Comparison of ENCODE assay signal across 14 cellular contexts in genomic region chr20:4067600-4068261, GRCh38. TPM values are rescaled to one million over a fixed set of nuclear protein-coding genes. Genes with fewer than 3 reads are reported as not detected.
DNase-seq lines count a peak whose midpoint lies in the region; ATAC-seq, FAIRE-seq and TF ChIP-seq lines count a peak whose summit lies in the region.
"Had no signal": no experiment of that assay in that cellular context is flagged by ENCODE, and none has a peak within 500 bp of the region (broad histone marks: within the 10 kb centered on the region; RNA-seq: fewer than 3 reads in every experiment).

No MANE protein-coding gene starts in this region.

- DNase-seq in EL (peak; percentile 91), NB4 (ENCODE audit: low read depth) (peak; percentile 91), bronchial epithelial cell (ENCODE audit: low read depth) (peak; percentile 75), amygdala (lab: John Stamatoyannopoulos, UW) (no peak), NCI-H128 (lab: John Stamatoyannopoulos, UW; ENCODE audit: unreplicated experiment) (no peak), stomach (no peak)
- no peak for DNase-seq in naive thymus-derived CD4-positive, alpha-beta T cell
- DNase-seq in activated T-helper 1 cell treated with anti-CD3 and anti-CD28 coated beads, Interleukin-12 subunit alpha, Interleukin-12 subunit beta, Interleukin-2, Interleukin-4 antibody, amounts not matched to agents 30 ng/mL and 10 ng/mL and 1 ng/mL, durations not matched to agents 14 hours and 24 hours and 36 hours (ENCODE audit: low spot score): no peak
- DNase-seq: activated T-cell treated with anti-CD3 and anti-CD28 coated beads, Interleukin-2, amount 50 U/mL, for 1 hour; DMS79 treated with DMSO at 0.1 percent for 48 hours; H7; immature natural killer cell; NCI-H345 had no signal

- TF ChIP-seq CTCF in NB4 (IDR thresholded peaks at IDR 0.05; ENCODE audit: low read depth, low read length): no peak
- TF ChIP-seq CTCF in bronchial epithelial cell (IDR thresholded peaks at IDR 0.05; ENCODE audit: insufficient read depth, low read length, severe bottlenecking): no peak
- TF ChIP-seq CTCF in stomach (IDR thresholded peaks at IDR 0.05): no peak

- TF ChIP-seq POLR2A in NB4 (IDR thresholded peaks at IDR 0.05; ENCODE audit: extremely low read depth, insufficient read length): no peak
- TF ChIP-seq POLR2A in stomach (IDR thresholded peaks at IDR 0.05): no peak

- peak; percentile 68 for ATAC-seq in naive thymus-derived CD4-positive, alpha-beta T cell

- peaks cover 0 to 2% (median 0%) of the 10 kb centered on the region in 5 donors for H3K36me3 Mint-ChIP-seq in naive thymus-derived CD4-positive, alpha-beta T cell
- no peaks in the 10 kb centered on the region for H3K36me3 Mint-ChIP-seq in activated T-helper 1 cell treated with anti-CD3 and anti-CD28 coated beads, Interleukin-12 subunit alpha, Interleukin-12 subunit beta, Interleukin-2, Interleukin-4 antibody, amounts not matched to agents 30 ng/mL and 10 ng/mL and 1 ng/mL, durations not matched to agents 14 hours and 24 hours and 36 hours (ENCODE audit: low read depth)
- H3K36me3 Mint-ChIP-seq: immature natural killer cell had no signal

- no peaks in the 10 kb centered on the region for H3K27me3 ChIP-seq in bronchial epithelial cell (ENCODE audit: control insufficient read depth, insufficient read depth, low read length)
- H3K27me3 ChIP-seq in naive thymus-derived CD4-positive, alpha-beta T cell (ENCODE audit: control insufficient read depth in 2 of 2, insufficient read depth in 2 of 2, low read length in 2 of 2): no peaks in the 10 kb centered on the region
- no peaks in the 10 kb centered on the region for H3K27me3 ChIP-seq in stomach

- H3K27ac Mint-ChIP-seq in naive thymus-derived CD4-positive, alpha-beta T cell: no peak overlapping the region
- H3K27ac Mint-ChIP-seq in activated T-helper 1 cell treated with anti-CD3 and anti-CD28 coated beads, Interleukin-12 subunit alpha, Interleukin-12 subunit beta, Interleukin-2, Interleukin-4 antibody, amounts not matched to agents 30 ng/mL and 10 ng/mL and 1 ng/mL, durations not matched to agents 14 hours and 24 hours and 36 hours: no peak overlapping the region
- H3K27ac Mint-ChIP-seq: immature natural killer cell; T-helper 1 cell treated with Interleukin-12 subunit alpha and Interleukin-12 subunit beta and Interleukin-4 antibody, amounts not matched to agents 30 μg/mL and 1 μg/mL, for 36 hours had no signal

- 73 to 92% (median 91%) methylated on average over 8 of the region's 8 CpGs for WGBS in stomach, 5 donors

- H3K27me3 Mint-ChIP-seq in naive thymus-derived CD4-positive, alpha-beta T cell: no peaks in the 10 kb centered on the region
- H3K27me3 Mint-ChIP-seq in activated T-helper 1 cell treated with anti-CD3 and anti-CD28 coated beads, Interleukin-12 subunit alpha, Interleukin-12 subunit beta, Interleukin-2, Interleukin-4 antibody, amounts not matched to agents 30 ng/mL and 10 ng/mL and 1 ng/mL, durations not matched to agents 14 hours and 24 hours and 36 hours (ENCODE audit: insufficient read depth): no peaks in the 10 kb centered on the region

- H3K9me3 ChIP-seq in naive thymus-derived CD4-positive, alpha-beta T cell (ENCODE audit: control insufficient read depth in 2 of 3, low read length in 3 of 3): no peaks in the 10 kb centered on the region
- H3K9me3 ChIP-seq in stomach: no peaks in the 10 kb centered on the region

- no peak overlapping the region for H3K4me3 Mint-ChIP-seq in naive thymus-derived CD4-positive, alpha-beta T cell
- H3K4me3 Mint-ChIP-seq in activated T-helper 1 cell treated with anti-CD3 and anti-CD28 coated beads, Interleukin-12 subunit alpha, Interleukin-12 subunit beta, Interleukin-2, Interleukin-4 antibody, amounts not matched to agents 30 ng/mL and 10 ng/mL and 1 ng/mL, durations not matched to agents 14 hours and 24 hours and 36 hours: no peak overlapping the region
- H3K4me3 Mint-ChIP-seq: immature natural killer cell; T-helper 1 cell treated with Interleukin-12 subunit alpha and Interleukin-12 subunit beta and Interleukin-4 antibody, amounts not matched to agents 30 μg/mL and 1 μg/mL, for 36 hours had no signal

- no peak for TF ChIP-seq EP300 in stomach (IDR thresholded peaks at IDR 0.05)

- H3K4me1 Mint-ChIP-seq in naive thymus-derived CD4-positive, alpha-beta T cell: peaks cover 5 to 41% (median 18%) of the 10 kb centered on the region in 7 donors
- peaks cover 38% of the 10 kb centered on the region for H3K4me1 Mint-ChIP-seq in activated T-helper 1 cell treated with anti-CD3 and anti-CD28 coated beads, Interleukin-12 subunit alpha, Interleukin-12 subunit beta, Interleukin-2, Interleukin-4 antibody, amounts not matched to agents 30 ng/mL and 10 ng/mL and 1 ng/mL, durations not matched to agents 14 hours and 24 hours and 36 hours (ENCODE audit: low read depth)
- H3K4me1 Mint-ChIP-seq: immature natural killer cell had no signal

- intact Hi-C loops in naive thymus-derived CD4-positive, alpha-beta T cell (cut with micrococcal nuclease): no loop called here
- intact Hi-C loops in activated T-helper 1 cell treated with anti-CD3 and anti-CD28 coated beads, Interleukin-12 subunit alpha, Interleukin-12 subunit beta, Interleukin-2, Interleukin-4 antibody, amounts not matched to agents 30 ng/mL and 10 ng/mL and 1 ng/mL, durations not matched to agents 14 hours and 24 hours and 36 hours (cut with micrococcal nuclease): no loop called here
- intact Hi-C loops in stomach (cut with DNase I; ENCODE audit: low total_unique reads): no loop called here

- H3K9me3 Mint-ChIP-seq in naive thymus-derived CD4-positive, alpha-beta T cell: peaks cover 0 to 2% (median 0%) of the 10 kb centered on the region in 11 donors
- peaks cover 4% of the 10 kb centered on the region for H3K9me3 Mint-ChIP-seq in activated T-helper 1 cell treated with anti-CD3 and anti-CD28 coated beads, Interleukin-12 subunit alpha, Interleukin-12 subunit beta, Interleukin-2, Interleukin-4 antibody, amounts not matched to agents 30 ng/mL and 10 ng/mL and 1 ng/mL, durations not matched to agents 14 hours and 24 hours and 36 hours
- H3K9me3 Mint-ChIP-seq: immature natural killer cell had no signal

- H3K4me3 ChIP-seq in NB4 (ENCODE audit: low read depth, low read length) (no peak overlapping the region), bronchial epithelial cell (ENCODE audit: low read depth, low read length) (no peak overlapping the region), stomach (no peak overlapping the region)
- H3K4me3 ChIP-seq in naive thymus-derived CD4-positive, alpha-beta T cell (ENCODE audit: low read length): no peak overlapping the region

- POLR2A ChIA-PET in naive thymus-derived CD4-positive, alpha-beta T cell (lab: Charles Lee): no interaction called here

- H3K36me3 ChIP-seq in bronchial epithelial cell (ENCODE audit: control insufficient read depth, insufficient read depth, low read length) (no peaks in the 10 kb centered on the region), stomach (no peaks in the 10 kb centered on the region)
- H3K36me3 ChIP-seq in naive thymus-derived CD4-positive, alpha-beta T cell (ENCODE audit: control insufficient read depth in 2 of 3, insufficient read depth in 3 of 3, low read length in 3 of 3): no peaks in the 10 kb centered on the region

- no peak for FAIRE-seq in bronchial epithelial cell (lab: Jason Lieb, UNC)

- no peaks in the 10 kb centered on the region for H3K4me1 ChIP-seq in naive thymus-derived CD4-positive, alpha-beta T cell (ENCODE audit: control insufficient read depth in 2 of 2, insufficient read depth in 2 of 2, low read length in 2 of 2)
- peaks cover 13 to 78% (median 32%) of the 10 kb centered on the region in 4 donors for H3K4me1 ChIP-seq in stomach

- H3K27ac ChIP-seq in naive thymus-derived CD4-positive, alpha-beta T cell (ENCODE audit: low read depth, low read length): no peak overlapping the region
- H3K27ac ChIP-seq in stomach: peak overlapping the region in 1 of 5 donors; percentile 88

- CTCF ChIA-PET in naive thymus-derived CD4-positive, alpha-beta T cell (lab: Charles Lee): no interaction called here

RNA-seq across cellular contexts. Expression of gene RNF24, which starts 52.4 kb away (rescaled TPM):
- total RNA-seq in bronchial epithelial cell (1.3 and 2.3 TPM in 2 replicates), stomach (10 to 100 TPM in 2 of 5 donors, 1 to 10 TPM in 3; 1.3 to 12.2 (median 7.2) TPM)
- 10 to 100 TPM in 4 of 5 experiments, 1 to 10 TPM in 1; 6.8 to 22.5 (median 19.4) TPM for total RNA-seq in naive thymus-derived CD4-positive, alpha-beta T cell
- 10 to 100 TPM in 1 of 2 donors, 1 to 10 TPM in 1; 9.1 to 12.2 TPM for polyA plus RNA-seq in naive thymus-derived CD4-positive, alpha-beta T cell
- 14.7 and 14.8 TPM in 2 replicates for total RNA-seq in activated T-helper 1 cell treated with anti-CD3 and anti-CD28 coated beads, Interleukin-12 subunit alpha, Interleukin-12 subunit beta, Interleukin-2, Interleukin-4 antibody, amounts not matched to agents 30 ng/mL and 10 ng/mL and 1 ng/mL, durations not matched to agents 14 hours and 24 hours and 36 hours
- polyA plus RNA-seq in stomach: 1 to 10 TPM; 2.2 to 3.7 (median 2.3) TPM

Comparison
In these comparisons a context has a peak if more than half of its experiments do, and no peak if none do; other contexts are left out.
1. DNase-seq: peak in EL (single experiment), NB4 (single experiment) and bronchial epithelial cell (single experiment); none in naive thymus-derived CD4-positive, alpha-beta T cell (0 of 9), amygdala (0 of 56), NCI-H128 (single experiment), activated T-helper 1 cell treated with anti-CD3 and anti-CD28 coated beads, Interleukin-12 subunit alpha, Interleukin-12 subunit beta, Interleukin-2, Interleukin-4 antibody, amounts not matched to agents 30 ng/mL and 10 ng/mL and 1 ng/mL, durations not matched to agents 14 hours and 24 hours and 36 hours (single experiment) and stomach (single experiment).